ENCODE assay signal across 1 cellular context in the genomic region with DNA sequence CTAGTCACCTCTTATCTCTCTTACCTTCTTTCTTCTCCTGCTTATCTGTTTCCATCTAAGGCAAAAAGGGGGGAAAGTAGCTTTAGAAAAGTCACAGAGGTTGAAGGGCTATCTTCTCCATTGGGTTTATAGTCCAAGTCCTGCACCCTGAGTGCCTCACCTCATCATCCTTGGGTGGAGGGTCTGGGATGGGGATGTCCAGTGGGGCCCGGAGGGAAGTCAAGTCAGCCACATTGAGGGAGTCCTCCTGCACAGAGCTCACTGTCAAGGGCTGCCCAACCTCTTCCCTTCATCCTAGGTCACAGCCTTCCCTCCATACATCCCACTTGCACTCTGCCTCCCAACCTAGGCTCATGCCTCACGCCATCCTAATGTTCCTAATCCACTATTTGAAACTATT.
TF ChIP-seq lines count a peak whose summit lies in the region.

No MANE protein-coding gene starts in this region.

TF ChIP-seq in HepG2, 621 proteins besides CTCF, POLR2A, EP300 and RAD21:
- no peak for TF ChIP-seq ZNF737 (CRISPR knock-in tag; IDR thresholded peaks at IDR 0.05; ENCODE audit: borderline replicate concordance)
- TF ChIP-seq, protein P1, sequence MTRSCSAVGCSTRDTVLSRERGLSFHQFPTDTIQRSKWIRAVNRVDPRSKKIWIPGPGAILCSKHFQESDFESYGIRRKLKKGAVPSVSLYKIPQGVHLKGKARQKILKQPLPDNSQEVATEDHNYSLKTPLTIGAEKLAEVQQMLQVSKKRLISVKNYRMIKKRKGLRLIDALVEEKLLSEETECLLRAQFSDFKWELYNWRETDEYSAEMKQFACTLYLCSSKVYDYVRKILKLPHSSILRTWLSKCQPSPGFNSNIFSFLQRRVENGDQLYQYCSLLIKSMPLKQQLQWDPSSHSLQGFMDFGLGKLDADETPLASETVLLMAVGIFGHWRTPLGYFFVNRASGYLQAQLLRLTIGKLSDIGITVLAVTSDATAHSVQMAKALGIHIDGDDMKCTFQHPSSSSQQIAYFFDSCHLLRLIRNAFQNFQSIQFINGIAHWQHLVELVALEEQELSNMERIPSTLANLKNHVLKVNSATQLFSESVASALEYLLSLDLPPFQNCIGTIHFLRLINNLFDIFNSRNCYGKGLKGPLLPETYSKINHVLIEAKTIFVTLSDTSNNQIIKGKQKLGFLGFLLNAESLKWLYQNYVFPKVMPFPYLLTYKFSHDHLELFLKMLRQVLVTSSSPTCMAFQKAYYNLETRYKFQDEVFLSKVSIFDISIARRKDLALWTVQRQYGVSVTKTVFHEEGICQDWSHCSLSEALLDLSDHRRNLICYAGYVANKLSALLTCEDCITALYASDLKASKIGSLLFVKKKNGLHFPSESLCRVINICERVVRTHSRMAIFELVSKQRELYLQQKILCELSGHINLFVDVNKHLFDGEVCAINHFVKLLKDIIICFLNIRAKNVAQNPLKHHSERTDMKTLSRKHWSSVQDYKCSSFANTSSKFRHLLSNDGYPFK (CRISPR knock-in tag; IDR thresholded peaks at IDR 0.05; ENCODE audit: borderline replicate concordance), result 0 out of 2 replicates have a peak, but pooled peaks have one; percentile 41
- TF ChIP-seq, protein P2, sequence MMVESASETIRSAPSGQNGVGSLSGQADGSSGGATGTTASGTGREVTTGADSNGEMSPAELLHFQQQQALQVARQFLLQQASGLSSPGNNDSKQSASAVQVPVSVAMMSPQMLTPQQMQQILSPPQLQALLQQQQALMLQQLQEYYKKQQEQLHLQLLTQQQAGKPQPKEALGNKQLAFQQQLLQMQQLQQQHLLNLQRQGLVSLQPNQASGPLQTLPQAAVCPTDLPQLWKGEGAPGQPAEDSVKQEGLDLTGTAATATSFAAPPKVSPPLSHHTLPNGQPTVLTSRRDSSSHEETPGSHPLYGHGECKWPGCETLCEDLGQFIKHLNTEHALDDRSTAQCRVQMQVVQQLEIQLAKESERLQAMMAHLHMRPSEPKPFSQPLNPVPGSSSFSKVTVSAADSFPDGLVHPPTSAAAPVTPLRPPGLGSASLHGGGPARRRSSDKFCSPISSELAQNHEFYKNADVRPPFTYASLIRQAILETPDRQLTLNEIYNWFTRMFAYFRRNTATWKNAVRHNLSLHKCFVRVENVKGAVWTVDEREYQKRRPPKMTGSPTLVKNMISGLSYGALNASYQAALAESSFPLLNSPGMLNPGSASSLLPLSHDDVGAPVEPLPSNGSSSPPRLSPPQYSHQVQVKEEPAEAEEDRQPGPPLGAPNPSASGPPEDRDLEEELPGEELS (CRISPR knock-in tag; IDR thresholded peaks at IDR 0.05), result 0 out of 2 replicates have a peak, but pooled peaks have one; percentile 6
TF ChIP-seq in HepG2: peak in this region for 2.
